Comparison of ENCODE assay signal across 8 cellular contexts in the genomic region with DNA sequence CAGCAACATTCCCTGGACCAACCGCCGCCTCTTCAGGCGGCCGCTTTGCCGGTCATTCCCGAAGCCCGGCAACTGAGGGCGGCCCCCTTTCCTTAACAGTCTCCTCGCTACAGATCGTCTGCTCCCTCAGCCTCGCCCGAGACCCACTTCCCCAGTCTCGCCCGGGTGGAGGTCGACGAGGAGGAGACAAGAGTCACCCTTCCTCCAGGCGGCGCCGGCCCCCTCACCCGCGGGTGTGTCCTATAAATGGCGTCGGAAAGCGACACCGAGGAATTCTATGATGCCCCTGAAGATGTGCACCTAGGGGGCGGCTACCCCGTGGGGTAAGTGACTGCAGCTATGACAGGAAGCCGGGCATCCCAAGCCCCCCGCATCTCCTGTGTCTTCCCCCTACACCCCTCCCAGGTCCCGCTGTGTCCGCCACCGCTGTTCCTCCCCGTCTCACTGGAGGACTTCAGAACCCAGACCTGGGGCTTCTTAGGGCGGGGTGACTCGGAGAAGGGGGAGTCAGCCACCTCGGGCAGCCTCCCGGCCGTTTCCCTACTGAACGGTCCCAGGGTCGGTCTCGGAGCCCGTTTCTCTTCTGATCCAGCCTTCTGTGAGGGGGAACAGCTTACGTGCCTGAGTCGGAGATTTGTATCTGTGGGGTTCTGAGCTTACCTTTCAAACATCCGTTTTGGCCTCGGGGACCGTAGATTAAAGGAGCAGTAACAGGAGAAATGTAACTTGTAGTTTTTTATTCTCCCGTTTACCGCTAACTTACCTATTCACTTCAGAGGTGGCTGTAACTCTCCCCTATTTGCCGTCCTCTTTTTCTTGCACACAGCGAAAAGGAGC. TPM values are rescaled to one million over a fixed set of nuclear protein-coding genes. Genes with fewer than 3 reads are reported as not detected.
DNase-seq lines count a peak whose midpoint lies in the region; ATAC-seq, FAIRE-seq and TF ChIP-seq lines count a peak whose summit lies in the region.

No MANE protein-coding gene starts in this region.

- peak in 1 of 2 donors; percentile 5 for TF ChIP-seq POLR2A in Peyer's patch (IDR thresholded peaks at IDR 0.05)

- no peaks in the 10 kb centered on the region for H3K36me3 ChIP-seq in Peyer's patch

- peak overlapping the region; percentile 60 to 68 (median 64) for H3K4me3 ChIP-seq in Peyer's patch

- no peak for TF ChIP-seq CTCF in Peyer's patch (IDR thresholded peaks at IDR 0.05)

- intact Hi-C loops in Right ventricle myocardium inferior (cut with DNase I) = loop anchor here (10.0 kb wide), 1 partner anchor 78 kb away; no protein-coding TSS in a partner anchor
- intact Hi-C loops in posterior vena cava (cut with DNase I) = no loop called here

- DNase-seq in ACHN (peak; percentile 22), Peyer's patch (peak in 2 of 3 donors; percentile 42 to 71), Right ventricle myocardium inferior (ENCODE audit: missing footprints) (peak; percentile 75), posterior vena cava (ENCODE audit: low spot score) (peak; percentile 81), urothelium cell line (ENCODE audit: low spot score) (peak; percentile 5)
- DNase-seq in activated naive CD4-positive, alpha-beta T cell (lab: John Stamatoyannopoulos, UW) = peak in 3 of 4 experiments; percentile 33 to 41 (median 34)

- H3K27ac ChIP-seq in Peyer's patch = peak overlapping the region; percentile 87 to 98 (median 94)

- in situ Hi-C loops in ACHN (cut with HindIII; ENCODE audit: low pct_ligation_motif_present, low pct_unique_long_range_greater_than_20kb, low sequenced_read_pairs) = no loop called here

- peaks cover 0 to 3% (median 0%) of the 10 kb centered on the region in 4 donors for H3K4me1 ChIP-seq in Peyer's patch

- ATAC-seq in GM18907 (IDR thresholded peaks at IDR 0.05; ENCODE audit: unreplicated experiment) = peak; percentile 40
- peak; percentile 28 for ATAC-seq in HG03280 (IDR thresholded peaks at IDR 0.05; ENCODE audit: unreplicated experiment)
- peak; percentile 32 for ATAC-seq in Right ventricle myocardium inferior

- no peaks in the 10 kb centered on the region for H3K27me3 ChIP-seq in Peyer's patch

- FAIRE-seq in urothelium cell line (lab: Jason Lieb, UNC) = no peak

- no peaks in the 10 kb centered on the region for H3K9me3 ChIP-seq in Peyer's patch

RNA-seq across cellular contexts. Expression of a gene that starts 0.6 kb away (rescaled TPM):
- total RNA-seq in Peyer's patch (10 to 100 TPM; 11.8 to 35.5 (median 18.6) TPM), Right ventricle myocardium inferior (12.4 TPM), posterior vena cava (10 to 100 TPM; 16.6 to 19.1 TPM)

Comparison
In these comparisons a context has a peak if more than half of its experiments do, and no peak if none do; other contexts are left out.
1. Peak in every context shown above with its lines: DNase-seq, ATAC-seq, H3K4me3 ChIP-seq and H3K27ac ChIP-seq.
2. DNase-seq: peak in every context shown above with its lines; median percentile 81 in posterior vena cava; 75 in Right ventricle myocardium inferior; 56 in Peyer's patch; 34 in activated naive CD4-positive, alpha-beta T cell; 22 in ACHN; 5 in urothelium cell line.